ENCODE assay signal across 1 cellular context in the genomic region with DNA sequence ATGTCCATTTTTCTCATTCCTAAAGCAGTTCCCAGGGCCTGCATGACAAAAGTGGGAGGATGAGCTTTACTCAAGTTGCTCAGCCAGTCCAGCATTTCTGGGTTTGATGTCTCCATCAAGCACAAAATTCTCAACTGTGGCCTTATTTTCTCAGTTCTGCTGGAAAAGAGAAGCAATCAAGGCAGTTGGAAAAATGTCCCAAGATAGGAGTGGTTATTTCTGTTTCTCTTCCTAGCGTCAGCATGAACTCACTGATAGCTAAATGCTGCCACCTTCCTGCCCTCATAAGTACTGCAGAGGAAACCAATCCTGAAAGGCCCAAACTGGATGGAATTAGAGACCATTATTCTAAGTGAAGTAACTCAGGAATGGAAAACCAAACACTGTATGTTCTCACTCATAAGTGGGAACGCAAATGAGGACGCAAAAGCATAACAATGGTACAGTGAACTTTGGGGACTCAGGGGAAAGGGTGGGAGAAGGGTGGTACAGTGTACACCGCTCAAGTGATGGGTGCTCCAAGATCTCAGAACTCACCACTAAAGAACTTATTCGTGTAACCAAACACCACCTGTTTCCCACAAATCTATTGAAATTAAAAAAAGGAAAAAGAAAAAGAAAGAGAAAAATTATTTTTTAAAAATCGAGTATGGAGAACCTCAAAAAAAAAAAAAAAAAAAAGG.
A peak's percentile ranks its signal among the peaks of the same experiment; 100 is the strongest.
TF ChIP-seq lines count a peak whose summit lies in the region.

No MANE protein-coding gene starts in this region.

TF ChIP-seq in HepG2, 621 proteins besides CTCF, POLR2A, EP300 and RAD21 (continued from another document and continues in another):
- TF ChIP-seq, protein P1, sequence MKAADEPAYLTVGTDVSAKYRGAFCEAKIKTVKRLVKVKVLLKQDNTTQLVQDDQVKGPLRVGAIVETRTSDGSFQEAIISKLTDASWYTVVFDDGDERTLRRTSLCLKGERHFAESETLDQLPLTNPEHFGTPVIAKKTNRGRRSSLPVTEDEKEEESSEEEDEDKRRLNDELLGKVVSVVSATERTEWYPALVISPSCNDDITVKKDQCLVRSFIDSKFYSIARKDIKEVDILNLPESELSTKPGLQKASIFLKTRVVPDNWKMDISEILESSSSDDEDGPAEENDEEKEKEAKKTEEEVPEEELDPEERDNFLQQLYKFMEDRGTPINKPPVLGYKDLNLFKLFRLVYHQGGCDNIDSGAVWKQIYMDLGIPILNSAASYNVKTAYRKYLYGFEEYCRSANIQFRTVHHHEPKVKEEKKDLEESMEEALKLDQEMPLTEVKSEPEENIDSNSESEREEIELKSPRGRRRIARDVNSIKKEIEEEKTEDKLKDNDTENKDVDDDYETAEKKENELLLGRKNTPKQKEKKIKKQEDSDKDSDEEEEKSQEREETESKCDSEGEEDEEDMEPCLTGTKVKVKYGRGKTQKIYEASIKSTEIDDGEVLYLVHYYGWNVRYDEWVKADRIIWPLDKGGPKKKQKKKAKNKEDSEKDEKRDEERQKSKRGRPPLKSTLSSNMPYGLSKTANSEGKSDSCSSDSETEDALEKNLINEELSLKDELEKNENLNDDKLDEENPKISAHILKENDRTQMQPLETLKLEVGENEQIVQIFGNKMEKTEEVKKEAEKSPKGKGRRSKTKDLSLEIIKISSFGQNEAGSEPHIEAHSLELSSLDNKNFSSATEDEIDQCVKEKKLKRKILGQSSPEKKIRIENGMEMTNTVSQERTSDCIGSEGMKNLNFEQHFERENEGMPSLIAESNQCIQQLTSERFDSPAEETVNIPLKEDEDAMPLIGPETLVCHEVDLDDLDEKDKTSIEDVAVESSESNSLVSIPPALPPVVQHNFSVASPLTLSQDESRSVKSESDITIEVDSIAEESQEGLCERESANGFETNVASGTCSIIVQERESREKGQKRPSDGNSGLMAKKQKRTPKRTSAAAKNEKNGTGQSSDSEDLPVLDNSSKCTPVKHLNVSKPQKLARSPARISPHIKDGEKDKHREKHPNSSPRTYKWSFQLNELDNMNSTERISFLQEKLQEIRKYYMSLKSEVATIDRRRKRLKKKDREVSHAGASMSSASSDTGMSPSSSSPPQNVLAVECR (CRISPR knock-in tag; IDR thresholded peaks at IDR 0.05; ENCODE audit: borderline replicate concordance), result no peak; the same call in 1 of the 2 replicates
- TF ChIP-seq PTBP1 (IDR thresholded peaks at IDR 0.05; ENCODE audit: low read depth, low read length, poor library complexity, severe bottlenecking) (no peak), ZNF484 (CRISPR knock-in tag; IDR thresholded peaks at IDR 0.05; ENCODE audit: borderline replicate concordance, low read depth) (no peak), ZSCAN30 (CRISPR knock-in tag; IDR thresholded peaks at IDR 0.05) (no peak), ZNF430 (CRISPR knock-in tag; IDR thresholded peaks at IDR 0.05) (0 out of 2 replicates have a peak, but pooled peaks have one; percentile 31), FOXK1 (CRISPR knock-in tag; IDR thresholded peaks at IDR 0.05; ENCODE audit: borderline replicate concordance, low read depth) (peak; percentile 55; the same call in 1 of the 2 replicates), REL (CRISPR knock-in tag; conservative IDR thresholded peaks at IDR 0.05) (no peak), MIER3 (CRISPR knock-in tag; IDR thresholded peaks at IDR 0.05; ENCODE audit: borderline replicate concordance) (peak; percentile 46; the same call in 1 of the 2 replicates), MEF2D (CRISPR knock-in tag; IDR thresholded peaks at IDR 0.05) (no peak), ZNF382 (CRISPR knock-in tag; IDR thresholded peaks at IDR 0.05; ENCODE audit: borderline replicate concordance) (no peak), ZNF256 (CRISPR knock-in tag; conservative IDR thresholded peaks at IDR 0.05) (no peak), FOSL2 (CRISPR knock-in tag; IDR thresholded peaks at IDR 0.05) (peak; percentile 22; the same call in 1 of the 2 replicates), ZNF564 (CRISPR knock-in tag; IDR thresholded peaks at IDR 0.05) (no peak), ZNF44 (CRISPR knock-in tag; IDR thresholded peaks at IDR 0.05) (no peak), ZNF746 (CRISPR knock-in tag; IDR thresholded peaks at IDR 0.05) (no peak), NFE2L2 (IDR thresholded peaks at IDR 0.05; ENCODE audit: low read length) (no peak), RFX1 (IDR thresholded peaks at IDR 0.05) (no peak), ETV5 (CRISPR knock-in tag; IDR thresholded peaks at IDR 0.05; ENCODE audit: borderline replicate concordance) (0 out of 2 replicates have a peak, but pooled peaks have one; percentile 24), ZNF775 (CRISPR knock-in tag; IDR thresholded peaks at IDR 0.05; ENCODE audit: borderline replicate concordance) (no peak), ATF7 (IDR thresholded peaks at IDR 0.05) (no peak), ATF7 (CRISPR knock-in tag; IDR thresholded peaks at IDR 0.05) (no peak), CCDC6 (CRISPR knock-in tag; IDR thresholded peaks at IDR 0.05) (0 out of 2 replicates have a peak, but pooled peaks have one; percentile 27), MAF1 (CRISPR knock-in tag; IDR thresholded peaks at IDR 0.05; ENCODE audit: borderline replicate concordance) (no peak), ZNF33A (CRISPR knock-in tag; IDR thresholded peaks at IDR 0.05; ENCODE audit: borderline replicate concordance) (no peak; the same call in 1 of the 2 replicates), ZNF468 (CRISPR knock-in tag; IDR thresholded peaks at IDR 0.05) (no peak), BCL6 (CRISPR knock-in tag; IDR thresholded peaks at IDR 0.05) (peak; percentile 40; the same call in 1 of the 2 replicates), HNRNPK (IDR thresholded peaks at IDR 0.05; ENCODE audit: low read depth, low read length, poor library complexity, severe bottlenecking) (no peak), SP4 (CRISPR knock-in tag; IDR thresholded peaks at IDR 0.05) (peak; percentile 28; the same call in 1 of the 2 replicates), SMYD3 (CRISPR knock-in tag; IDR thresholded peaks at IDR 0.05) (no peak), RBFOX2 (IDR thresholded peaks at IDR 0.05; ENCODE audit: low read depth, low read length) (no peak), ZNF547 (CRISPR knock-in tag; IDR thresholded peaks at IDR 0.05) (no peak), SMC3 (IDR thresholded peaks at IDR 0.05; ENCODE audit: low read length) (peak; percentile 98), ZBTB42 (CRISPR knock-in tag; IDR thresholded peaks at IDR 0.05) (no peak), ZNF615 (CRISPR knock-in tag; IDR thresholded peaks at IDR 0.05; ENCODE audit: borderline replicate concordance) (no peak), PITX1 (CRISPR knock-in tag; IDR thresholded peaks at IDR 0.05) (no peak)
- TF ChIP-seq, protein P2, sequence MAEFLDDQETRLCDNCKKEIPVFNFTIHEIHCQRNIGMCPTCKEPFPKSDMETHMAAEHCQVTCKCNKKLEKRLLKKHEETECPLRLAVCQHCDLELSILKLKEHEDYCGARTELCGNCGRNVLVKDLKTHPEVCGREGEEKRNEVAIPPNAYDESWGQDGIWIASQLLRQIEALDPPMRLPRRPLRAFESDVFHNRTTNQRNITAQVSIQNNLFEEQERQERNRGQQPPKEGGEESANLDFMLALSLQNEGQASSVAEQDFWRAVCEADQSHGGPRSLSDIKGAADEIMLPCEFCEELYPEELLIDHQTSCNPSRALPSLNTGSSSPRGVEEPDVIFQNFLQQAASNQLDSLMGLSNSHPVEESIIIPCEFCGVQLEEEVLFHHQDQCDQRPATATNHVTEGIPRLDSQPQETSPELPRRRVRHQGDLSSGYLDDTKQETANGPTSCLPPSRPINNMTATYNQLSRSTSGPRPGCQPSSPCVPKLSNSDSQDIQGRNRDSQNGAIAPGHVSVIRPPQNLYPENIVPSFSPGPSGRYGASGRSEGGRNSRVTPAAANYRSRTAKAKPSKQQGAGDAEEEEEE (CRISPR knock-in tag; IDR thresholded peaks at IDR 0.05; ENCODE audit: borderline replicate concordance), result no peak
- TF ChIP-seq, protein P3, sequence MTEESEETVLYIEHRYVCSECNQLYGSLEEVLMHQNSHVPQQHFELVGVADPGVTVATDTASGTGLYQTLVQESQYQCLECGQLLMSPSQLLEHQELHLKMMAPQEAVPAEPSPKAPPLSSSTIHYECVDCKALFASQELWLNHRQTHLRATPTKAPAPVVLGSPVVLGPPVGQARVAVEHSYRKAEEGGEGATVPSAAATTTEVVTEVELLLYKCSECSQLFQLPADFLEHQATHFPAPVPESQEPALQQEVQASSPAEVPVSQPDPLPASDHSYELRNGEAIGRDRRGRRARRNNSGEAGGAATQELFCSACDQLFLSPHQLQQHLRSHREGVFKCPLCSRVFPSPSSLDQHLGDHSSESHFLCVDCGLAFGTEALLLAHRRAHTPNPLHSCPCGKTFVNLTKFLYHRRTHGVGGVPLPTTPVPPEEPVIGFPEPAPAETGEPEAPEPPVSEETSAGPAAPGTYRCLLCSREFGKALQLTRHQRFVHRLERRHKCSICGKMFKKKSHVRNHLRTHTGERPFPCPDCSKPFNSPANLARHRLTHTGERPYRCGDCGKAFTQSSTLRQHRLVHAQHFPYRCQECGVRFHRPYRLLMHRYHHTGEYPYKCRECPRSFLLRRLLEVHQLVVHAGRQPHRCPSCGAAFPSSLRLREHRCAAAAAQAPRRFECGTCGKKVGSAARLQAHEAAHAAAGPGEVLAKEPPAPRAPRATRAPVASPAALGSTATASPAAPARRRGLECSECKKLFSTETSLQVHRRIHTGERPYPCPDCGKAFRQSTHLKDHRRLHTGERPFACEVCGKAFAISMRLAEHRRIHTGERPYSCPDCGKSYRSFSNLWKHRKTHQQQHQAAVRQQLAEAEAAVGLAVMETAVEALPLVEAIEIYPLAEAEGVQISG (CRISPR knock-in tag; IDR thresholded peaks at IDR 0.05), result no peak
- TF ChIP-seq, protein P4, sequence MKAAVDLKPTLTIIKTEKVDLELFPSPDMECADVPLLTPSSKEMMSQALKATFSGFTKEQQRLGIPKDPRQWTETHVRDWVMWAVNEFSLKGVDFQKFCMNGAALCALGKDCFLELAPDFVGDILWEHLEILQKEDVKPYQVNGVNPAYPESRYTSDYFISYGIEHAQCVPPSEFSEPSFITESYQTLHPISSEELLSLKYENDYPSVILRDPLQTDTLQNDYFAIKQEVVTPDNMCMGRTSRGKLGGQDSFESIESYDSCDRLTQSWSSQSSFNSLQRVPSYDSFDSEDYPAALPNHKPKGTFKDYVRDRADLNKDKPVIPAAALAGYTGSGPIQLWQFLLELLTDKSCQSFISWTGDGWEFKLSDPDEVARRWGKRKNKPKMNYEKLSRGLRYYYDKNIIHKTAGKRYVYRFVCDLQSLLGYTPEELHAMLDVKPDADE (CRISPR knock-in tag; IDR thresholded peaks at IDR 0.05), result no peak
- TF ChIP-seq, protein P5, sequence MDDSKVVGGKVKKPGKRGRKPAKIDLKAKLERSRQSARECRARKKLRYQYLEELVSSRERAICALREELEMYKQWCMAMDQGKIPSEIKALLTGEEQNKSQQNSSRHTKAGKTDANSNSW (CRISPR knock-in tag; IDR thresholded peaks at IDR 0.05; ENCODE audit: borderline replicate concordance), result no peak
- TF ChIP-seq, protein P6, sequence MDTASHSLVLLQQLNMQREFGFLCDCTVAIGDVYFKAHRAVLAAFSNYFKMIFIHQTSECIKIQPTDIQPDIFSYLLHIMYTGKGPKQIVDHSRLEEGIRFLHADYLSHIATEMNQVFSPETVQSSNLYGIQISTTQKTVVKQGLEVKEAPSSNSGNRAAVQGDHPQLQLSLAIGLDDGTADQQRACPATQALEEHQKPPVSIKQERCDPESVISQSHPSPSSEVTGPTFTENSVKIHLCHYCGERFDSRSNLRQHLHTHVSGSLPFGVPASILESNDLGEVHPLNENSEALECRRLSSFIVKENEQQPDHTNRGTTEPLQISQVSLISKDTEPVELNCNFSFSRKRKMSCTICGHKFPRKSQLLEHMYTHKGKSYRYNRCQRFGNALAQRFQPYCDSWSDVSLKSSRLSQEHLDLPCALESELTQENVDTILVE (CRISPR knock-in tag; IDR thresholded peaks at IDR 0.05), result peak; percentile 69; the same call in 1 of the 2 replicates
- TF ChIP-seq, protein P7, sequence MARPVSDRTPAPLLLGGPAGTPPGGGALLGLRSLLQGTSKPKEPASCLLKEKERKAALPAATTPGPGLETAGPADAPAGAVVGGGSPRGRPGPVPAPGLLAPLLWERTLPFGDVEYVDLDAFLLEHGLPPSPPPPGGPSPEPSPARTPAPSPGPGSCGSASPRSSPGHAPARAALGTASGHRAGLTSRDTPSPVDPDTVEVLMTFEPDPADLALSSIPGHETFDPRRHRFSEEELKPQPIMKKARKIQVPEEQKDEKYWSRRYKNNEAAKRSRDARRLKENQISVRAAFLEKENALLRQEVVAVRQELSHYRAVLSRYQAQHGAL (CRISPR knock-in tag; IDR thresholded peaks at IDR 0.05; ENCODE audit: not compliant biosample characterization), result no peak
- TF ChIP-seq, protein P8, sequence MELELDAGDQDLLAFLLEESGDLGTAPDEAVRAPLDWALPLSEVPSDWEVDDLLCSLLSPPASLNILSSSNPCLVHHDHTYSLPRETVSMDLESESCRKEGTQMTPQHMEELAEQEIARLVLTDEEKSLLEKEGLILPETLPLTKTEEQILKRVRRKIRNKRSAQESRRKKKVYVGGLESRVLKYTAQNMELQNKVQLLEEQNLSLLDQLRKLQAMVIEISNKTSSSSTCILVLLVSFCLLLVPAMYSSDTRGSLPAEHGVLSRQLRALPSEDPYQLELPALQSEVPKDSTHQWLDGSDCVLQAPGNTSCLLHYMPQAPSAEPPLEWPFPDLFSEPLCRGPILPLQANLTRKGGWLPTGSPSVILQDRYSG (CRISPR knock-in tag; IDR thresholded peaks at IDR 0.05), result no peak
- TF ChIP-seq, protein P9, sequence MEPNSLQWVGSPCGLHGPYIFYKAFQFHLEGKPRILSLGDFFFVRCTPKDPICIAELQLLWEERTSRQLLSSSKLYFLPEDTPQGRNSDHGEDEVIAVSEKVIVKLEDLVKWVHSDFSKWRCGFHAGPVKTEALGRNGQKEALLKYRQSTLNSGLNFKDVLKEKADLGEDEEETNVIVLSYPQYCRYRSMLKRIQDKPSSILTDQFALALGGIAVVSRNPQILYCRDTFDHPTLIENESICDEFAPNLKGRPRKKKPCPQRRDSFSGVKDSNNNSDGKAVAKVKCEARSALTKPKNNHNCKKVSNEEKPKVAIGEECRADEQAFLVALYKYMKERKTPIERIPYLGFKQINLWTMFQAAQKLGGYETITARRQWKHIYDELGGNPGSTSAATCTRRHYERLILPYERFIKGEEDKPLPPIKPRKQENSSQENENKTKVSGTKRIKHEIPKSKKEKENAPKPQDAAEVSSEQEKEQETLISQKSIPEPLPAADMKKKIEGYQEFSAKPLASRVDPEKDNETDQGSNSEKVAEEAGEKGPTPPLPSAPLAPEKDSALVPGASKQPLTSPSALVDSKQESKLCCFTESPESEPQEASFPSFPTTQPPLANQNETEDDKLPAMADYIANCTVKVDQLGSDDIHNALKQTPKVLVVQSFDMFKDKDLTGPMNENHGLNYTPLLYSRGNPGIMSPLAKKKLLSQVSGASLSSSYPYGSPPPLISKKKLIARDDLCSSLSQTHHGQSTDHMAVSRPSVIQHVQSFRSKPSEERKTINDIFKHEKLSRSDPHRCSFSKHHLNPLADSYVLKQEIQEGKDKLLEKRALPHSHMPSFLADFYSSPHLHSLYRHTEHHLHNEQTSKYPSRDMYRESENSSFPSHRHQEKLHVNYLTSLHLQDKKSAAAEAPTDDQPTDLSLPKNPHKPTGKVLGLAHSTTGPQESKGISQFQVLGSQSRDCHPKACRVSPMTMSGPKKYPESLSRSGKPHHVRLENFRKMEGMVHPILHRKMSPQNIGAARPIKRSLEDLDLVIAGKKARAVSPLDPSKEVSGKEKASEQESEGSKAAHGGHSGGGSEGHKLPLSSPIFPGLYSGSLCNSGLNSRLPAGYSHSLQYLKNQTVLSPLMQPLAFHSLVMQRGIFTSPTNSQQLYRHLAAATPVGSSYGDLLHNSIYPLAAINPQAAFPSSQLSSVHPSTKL (CRISPR knock-in tag; IDR thresholded peaks at IDR 0.05), result peak; percentile 76
